Comparison of ENCODE assay signal across 21 cellular contexts in genomic region chr3:142894493-142894892, GRCh38. TPM values are rescaled to one million over a fixed set of nuclear protein-coding genes. Genes with fewer than 3 reads are reported as not detected.
DNase-seq lines count a peak whose midpoint lies in the region; ATAC-seq, FAIRE-seq and TF ChIP-seq lines count a peak whose summit lies in the region.
"Had no signal": no experiment of that assay in that cellular context is flagged by ENCODE, and none has a peak within 500 bp of the region (broad histone marks: within the 10 kb centered on the region; RNA-seq: fewer than 3 reads in every experiment).

No MANE protein-coding gene starts in this region.

- TF ChIP-seq RAD21 in HepG2 (CRISPR knock-in tag; IDR thresholded peaks at IDR 0.05) (no peak), Ishikawa (IDR thresholded peaks at IDR 0.05; ENCODE audit: low read depth) (no peak)

- no peaks in the 10 kb centered on the region for H3K9me3 ChIP-seq in HepG2 (ENCODE audit: low read length)
- no peaks in the 10 kb centered on the region for H3K9me3 ChIP-seq in right lobe of liver
- H3K9me3 ChIP-seq in esophagus muscularis mucosa = no peaks in the 10 kb centered on the region
- H3K9me3 ChIP-seq: HAP-1 had no signal

- H3K79me2 ChIP-seq in HepG2 (ENCODE audit: insufficient read depth, low read length) = no peaks in the 10 kb centered on the region

- H4K20me1 ChIP-seq in HepG2 (ENCODE audit: insufficient read depth, low read length) = no peaks in the 10 kb centered on the region

- TF ChIP-seq EP300 in HepG2 (IDR thresholded peaks at IDR 0.05; ENCODE audit: low read depth in 2 of 2, low read length in 2 of 2) (no peak), HepG2 (CRISPR knock-in tag; IDR thresholded peaks at IDR 0.05; ENCODE audit: borderline replicate concordance) (no peak), Ishikawa (IDR thresholded peaks at IDR 0.05; ENCODE audit: borderline replicate concordance) (no peak), esophagus muscularis mucosa (IDR thresholded peaks at IDR 0.05) (no peak)

- no peak overlapping the region for H3K4me3 ChIP-seq in HepG2 (replicated peaks in 1 of 3; ENCODE audit: insufficient read depth in 1 of 3, low read depth in 2 of 3, low read length in 3 of 3)
- H3K4me3 ChIP-seq in right lobe of liver = no peak overlapping the region
- no peak overlapping the region for H3K4me3 ChIP-seq in esophagus muscularis mucosa
- H3K4me3 ChIP-seq: HAP-1 had no signal

- H3K27ac ChIP-seq in HepG2 (ENCODE audit: extremely low read length, insufficient read depth, low read length) = no peak overlapping the region
- no peak overlapping the region for H3K27ac ChIP-seq in right lobe of liver
- H3K27ac ChIP-seq in esophagus muscularis mucosa (replicated peaks in 1 of 4) = no peak overlapping the region
- H3K27ac ChIP-seq: HL-60 had no signal

- TF ChIP-seq POLR2A in HepG2 (IDR thresholded peaks at IDR 0.05; ENCODE audit: insufficient read depth in 1 of 2, low read depth in 2 of 2, low read length in 2 of 2) (no peak), right lobe of liver (IDR thresholded peaks at IDR 0.05) (no peak), esophagus muscularis mucosa (IDR thresholded peaks at IDR 0.05; ENCODE audit: low read depth) (no peak)

- no peak overlapping the region for H3K9ac ChIP-seq in HepG2 (ENCODE audit: insufficient read depth, low read depth, low read length)

- WGBS in HepG2 (ENCODE audit: low lambda C conversion rate) = 47% methylated on average over 3 of the region's 3 CpGs
- 48% methylated on average over 2 of the region's 3 CpGs for WGBS in right lobe of liver (ENCODE audit: insufficient coverage, low coverage, low lambda C conversion rate, missing lambda C conversion rate)
- 72% methylated on average over 3 of the region's 3 CpGs for WGBS in esophagus muscularis mucosa

- H3K4me1 ChIP-seq in HepG2 (ENCODE audit: insufficient read depth, low read length) (no peaks in the 10 kb centered on the region), right lobe of liver (peaks cover 0 to 7% (median 0%) of the 10 kb centered on the region in 4 donors), esophagus muscularis mucosa (peaks cover 0 to under 1% (median under 1%) of the 10 kb centered on the region in 4 donors)

- FAIRE-seq in HepG2 (lab: Jason Lieb, UNC) = no peak
- FAIRE-seq: GM18507 had no signal

- no peak overlapping the region for H3K4me2 ChIP-seq in HepG2 (ENCODE audit: low read depth, low read length)

- TF ChIP-seq CTCF in HepG2 (CRISPR knock-in tag; IDR thresholded peaks at IDR 0.05) (no peak), right lobe of liver (IDR thresholded peaks at IDR 0.05) (no peak), esophagus muscularis mucosa (IDR thresholded peaks at IDR 0.05) (no peak)

- POLR2A ChIA-PET in HepG2 (lab: Yijun Ruan, JAX) = no interaction called here

- DNase-seq in HepG2 (ENCODE audit: low spot score) = no peak
- DNase-seq in right lobe of liver = no peak
- peak; percentile 39 for DNase-seq in esophagus muscularis mucosa (ENCODE audit: extremely low spot score)
- DNase-seq in AML-193 (lab: John Stamatoyannopoulos, UW) = no peak
- no peak for DNase-seq in NCI-H2196 treated with DMSO at 0.1 percent for 48 hours (lab: John Stamatoyannopoulos, UW; ENCODE audit: unreplicated experiment)
- DNase-seq: Calu3, KG1, MM.1S, NCI-H2081 treated with DMSO at 0.1 percent for 48 hours, NCI-H446, NCI-H524 treated with DMSO at 0.1 percent for 48 hours, NCI-H774, Right ventricle myocardium superior, RPMI8226, SW 1271, T-helper 9 cell had no signal

- no peaks in the 10 kb centered on the region for H3K36me3 ChIP-seq in HepG2 (replicated peaks in 1 of 2; ENCODE audit: control insufficient read depth in 1 of 2, insufficient read depth in 2 of 2, low read length in 2 of 2)
- H3K36me3 ChIP-seq in right lobe of liver = no peaks in the 10 kb centered on the region
- no peaks in the 10 kb centered on the region for H3K36me3 ChIP-seq in esophagus muscularis mucosa
- H3K36me3 ChIP-seq: HAP-1 had no signal

- in situ Hi-C loops in HepG2 (cut with HindIII; ENCODE audit: extremely low pct_ligation_motif_present, low pct_unique_long_range_greater_than_20kb) = no loop called here

- H3K27me3 ChIP-seq in HepG2 (ENCODE audit: control insufficient read depth in 1 of 2, insufficient read depth in 2 of 2, low read length in 2 of 2) = peaks cover 0 to 12% of the 10 kb centered on the region in 2 experiments; a peak in 4 of 5 replicates
- H3K27me3 ChIP-seq in right lobe of liver = no peaks in the 10 kb centered on the region
- H3K27me3 ChIP-seq in esophagus muscularis mucosa = peaks cover 0 to under 1% (median 0%) of the 10 kb centered on the region in 4 donors

- CTCF ChIA-PET in HepG2 (lab: Yijun Ruan, JAX; ENCODE audit: low intra/inter-chr PET ratio, low total read pairs) = no interaction called here

- BruUV-seq in HepG2 (replicated peaks; lab: Mats Ljungman, UMichigan) = no TSS peak

- peak; percentile 17; the same call in 1 of the 3 replicates for ATAC-seq in HepG2
- ATAC-seq in right lobe of liver = no peak
- no peak for ATAC-seq in HG02642 (IDR thresholded peaks at IDR 0.05; ENCODE audit: poor library complexity, unreplicated experiment)

- intact Hi-C loops in HepG2 (cut with micrococcal nuclease; ENCODE audit: unreplicated experiment) = no loop called here
- intact Hi-C loops in right lobe of liver (cut with DNase I) = no loop called here
- intact Hi-C loops in esophagus muscularis mucosa (cut with DNase I) = no loop called here

- H2AFZ ChIP-seq in HepG2 (ENCODE audit: low read length) = no peak overlapping the region

TF ChIP-seq in HepG2, 621 proteins besides CTCF, POLR2A, EP300 and RAD21 (continues in another document):
- peak; percentile 33; the same call in 1 of the 2 replicates for TF ChIP-seq NFYC (CRISPR knock-in tag; IDR thresholded peaks at IDR 0.05)
- TF ChIP-seq BORCS8-MEF2B (CRISPR knock-in tag; IDR thresholded peaks at IDR 0.05) = no peak

TF ChIP-seq in Ishikawa, 13 proteins besides CTCF, POLR2A, EP300 and RAD21:
- no peak for TF ChIP-seq ZBTB7A (IDR thresholded peaks at IDR 0.05; ENCODE audit: low read depth)
- TF ChIP-seq CREB1 (IDR thresholded peaks at IDR 0.05; ENCODE audit: low read depth) = no peak
- no peak for TF ChIP-seq YY1 (IDR thresholded peaks at IDR 0.05; ENCODE audit: low read depth)
- peak; percentile 75 for TF ChIP-seq USF1 (IDR thresholded peaks at IDR 0.05)
- no peak for TF ChIP-seq NFIC (IDR thresholded peaks at IDR 0.05)
- no peak for TF ChIP-seq TCF12 (IDR thresholded peaks at IDR 0.05; ENCODE audit: low read depth)
- TF ChIP-seq TEAD4 (IDR thresholded peaks at IDR 0.05) = no peak

RNA-seq across cellular contexts. Expression of gene PCOLCE2, which starts 5.6 kb away (rescaled TPM):
- total RNA-seq in HepG2 (2016; rRNA removed; fragmentation: Illumina TruSeq; extraction: Trizol) = 1.1 and 2.0 TPM in 2 replicates
- 0.40 and 0.71 TPM in 2 replicates for total RNA-seq in HepG2 (2016; cell fraction: cytosol; rRNA removed; fragmentation: Illumina TruSeq; extraction: Trizol; ENCODE audit: low read depth)
- total RNA-seq in HepG2 (2016; cell fraction: insoluble cytoplasmic fraction; rRNA removed; fragmentation: Illumina TruSeq; extraction: Trizol) = 2.0 and 2.1 TPM in 2 replicates
- 0.71 and 1.1 TPM in 2 replicates for total RNA-seq in HepG2 (2016; cell fraction: membrane; rRNA removed; fragmentation: Illumina TruSeq; extraction: Trizol)
- 1.5 and 2.6 TPM in 2 replicates for total RNA-seq in HepG2 (2016; cell fraction: nucleus; rRNA removed; fragmentation: Illumina TruSeq; extraction: Trizol)
- polyA plus RNA-seq in HepG2 (2011; rRNA removed) = 0.71 and 0.74 TPM in 2 replicates
- 0.46 and 1.2 TPM in 2 replicates for polyA plus RNA-seq in HepG2 (2011; cell fraction: cytosol; rRNA removed)
- polyA plus RNA-seq in HepG2 (2011; cell fraction: nucleus; rRNA removed) = 0.55 and 0.87 TPM in 2 replicates
- 0.87 and 2.5 TPM in 2 replicates for polyA plus RNA-seq in HepG2 (2012)
- 0.47 and 1.1 TPM in 2 replicates for polyA plus RNA-seq in HepG2 (2016; cell fraction: cytosol; fragmentation: Illumina TruSeq; extraction: Trizol; ENCODE audit: low read depth)
- polyA plus RNA-seq in HepG2 (2016; cell fraction: insoluble cytoplasmic fraction; fragmentation: Illumina TruSeq; extraction: Trizol; ENCODE audit: low read depth) = 1.1 and 1.3 TPM in 2 replicates
- polyA plus RNA-seq in HepG2 (2016; cell fraction: membrane; fragmentation: Illumina TruSeq; extraction: Trizol; ENCODE audit: low read depth) = 1.00 and 1.6 TPM in 2 replicates
- 3.8 and 6.0 TPM in 2 replicates for polyA plus RNA-seq in HepG2 (2016; cell fraction: nucleus; fragmentation: Illumina TruSeq; extraction: Trizol; ENCODE audit: insufficient read depth, low read depth)
- polyA minus RNA-seq in HepG2 (2011; rRNA and poly(A)+ RNA removed; ENCODE audit: low replicate concordance) = 0.60 and 25.3 TPM in 2 replicates
- polyA minus RNA-seq in HepG2 (2011; cell fraction: cytosol; rRNA and poly(A)+ RNA removed) = 1.7 TPM in 1 of 2 replicates, not detected in the other
- polyA minus RNA-seq in HepG2 (2011; cell fraction: nucleus; rRNA and poly(A)+ RNA removed) = 0.52 and 1.5 TPM in 2 replicates
- 1 to 10 TPM; 1.8 to 9.7 (median 3.8) TPM for total RNA-seq in right lobe of liver
- 10 to 100 TPM; 48.2 to 76.0 (median 54.6) TPM for total RNA-seq in esophagus muscularis mucosa

Comparison
In these comparisons a context has a peak if more than half of its experiments do, and no peak if none do; other contexts are left out.
1. RNA of gene PCOLCE2, which starts 5.6 kb away (total RNA-seq): 48.2 to 76.0 TPM in esophagus muscularis mucosa; 1.8 to 9.7 TPM in right lobe of liver and 0.40 to 2.6 TPM in HepG2; every median in the first group is over 4 times any median in the second.